21 cellular contexts compared by ENCODE assay signal in genomic region chr10:74949024-74949423, GRCh38.
DNase-seq lines count a peak whose midpoint lies in the region; ATAC-seq, FAIRE-seq and TF ChIP-seq lines count a peak whose summit lies in the region.
"Had no signal": no experiment of that assay in that cellular context is flagged by ENCODE, and none has a peak within 500 bp of the region (broad histone marks: within the 10 kb centered on the region; RNA-seq: fewer than 3 reads in every experiment).

No MANE protein-coding gene starts in this region.

- FAIRE-seq in frontal cortex (lab: Jason Lieb, UNC), result no peak
- FAIRE-seq: endometrium had no signal

- H3K4me3 ChIP-seq in AG10803 (ENCODE audit: low read length), result no peak overlapping the region
- H3K4me3 ChIP-seq: HAP-1, left ventricle myocardium inferior, upper lobe of right lung had no signal

- no peak for TF ChIP-seq POLR2A in GM18505 (IDR thresholded peaks at IDR 0.05; ENCODE audit: borderline replicate concordance, extremely low read depth, insufficient read depth, insufficient read length)

- H3K27ac Mint-ChIP-seq in HFFc6 (peak overlapping the region; percentile 52), nephron (peak overlapping the region; percentile 62 to 80 (median 76))
- H3K27ac Mint-ChIP-seq: T-helper 2 cell treated with Interferon-gamma antibody and Interleukin-4, amounts not matched to agents 5 μg/mL and 100 μg/mL, for 36 hours had no signal

- H3K36me3 Mint-ChIP-seq in HFFc6 (ENCODE audit: low read depth) (peaks cover 4% of the 10 kb centered on the region), nephron (ENCODE audit: low read depth) (peaks cover 4% of the 10 kb centered on the region)

- in situ Hi-C loops in GM13976 (cut with MboI; ENCODE audit: low sequenced_read_pairs, unreplicated experiment), result no loop called here

- ATAC-seq in GM18505 (IDR thresholded peaks at IDR 0.05; ENCODE audit: unreplicated experiment), result no peak
- ATAC-seq: upper lobe of right lung had no signal

- H3K27me3 Mint-ChIP-seq in HFFc6 (ENCODE audit: insufficient read depth) (no peaks in the 10 kb centered on the region; the same call in none of the 2 replicates), nephron (ENCODE audit: low read depth) (no peaks in the 10 kb centered on the region)

- H3K9me3 Mint-ChIP-seq in HFFc6, result no peaks in the 10 kb centered on the region
- no peaks in the 10 kb centered on the region for H3K9me3 Mint-ChIP-seq in nephron
- H3K9me3 Mint-ChIP-seq: immature natural killer cell; T-helper 2 cell treated with Interferon-gamma antibody and Interleukin-4, amounts not matched to agents 5 μg/mL and 100 μg/mL, for 36 hours had no signal

- TF ChIP-seq CTCF in AG10803 (conservative IDR thresholded peaks at IDR 0.05; ENCODE audit: low read length) (no peak), HFFc6 (IDR thresholded peaks at IDR 0.05) (no peak), nephron (IDR thresholded peaks at IDR 0.05; ENCODE audit: unreplicated experiment in 3 of 3) (no peak), GM13976 (IDR thresholded peaks at IDR 0.05; ENCODE audit: borderline replicate concordance, control extremely low read depth, extremely low read depth, insufficient read depth, missing control alignments) (no peak)

- peak; percentile 36 for DNase-seq in AG10803 (ENCODE audit: low read depth)
- DNase-seq in HFFc6, result no peak
- peak; percentile 47 for DNase-seq in fibroblast of gingiva (ENCODE audit: low read depth)
- no peak for DNase-seq in GM13976 (ENCODE audit: low spot score)
- DNase-seq in frontal cortex (ENCODE audit: low spot score in 2 of 2), result no peak
- DNase-seq: activated CD4-positive, alpha-beta T cell treated with anti-CD3 and anti-CD28 coated beads, Interleukin-2, amount 50 U/mL, for 4 hours; activated gamma-delta T cell; GF-D8; immature natural killer cell; KBM-7; left ventricle myocardium inferior; NCI-H146; NCI-H524; retina; stimulated activated CD4-positive, alpha-beta T cell treated with anti-CD3 and anti-CD28 coated beads, Interleukin-12 subunit alpha, Interleukin-12 subunit beta, amount 100 ng/mL, for 4 hours; upper lobe of right lung had no signal

- H3K4me3 Mint-ChIP-seq in HFFc6 (peak overlapping the region; percentile 4), nephron (no peak overlapping the region)
- H3K4me3 Mint-ChIP-seq: immature natural killer cell; T-helper 2 cell treated with Interferon-gamma antibody and Interleukin-4, amounts not matched to agents 5 μg/mL and 100 μg/mL, for 36 hours had no signal

- H3K4me1 Mint-ChIP-seq in HFFc6 (ENCODE audit: low read depth) (peaks cover 70% of the 10 kb centered on the region), nephron (peaks cover 65% of the 10 kb centered on the region)

Comparison
In these comparisons a context has a peak if more than half of its experiments do, and no peak if none do; other contexts are left out.
1. DNase-seq: peak in AG10803 (single experiment) and fibroblast of gingiva (single experiment); none in HFFc6 (single experiment), GM13976 (single experiment) and frontal cortex (0 of 2).